9 cellular contexts compared by ENCODE assay signal in the genomic region with DNA sequence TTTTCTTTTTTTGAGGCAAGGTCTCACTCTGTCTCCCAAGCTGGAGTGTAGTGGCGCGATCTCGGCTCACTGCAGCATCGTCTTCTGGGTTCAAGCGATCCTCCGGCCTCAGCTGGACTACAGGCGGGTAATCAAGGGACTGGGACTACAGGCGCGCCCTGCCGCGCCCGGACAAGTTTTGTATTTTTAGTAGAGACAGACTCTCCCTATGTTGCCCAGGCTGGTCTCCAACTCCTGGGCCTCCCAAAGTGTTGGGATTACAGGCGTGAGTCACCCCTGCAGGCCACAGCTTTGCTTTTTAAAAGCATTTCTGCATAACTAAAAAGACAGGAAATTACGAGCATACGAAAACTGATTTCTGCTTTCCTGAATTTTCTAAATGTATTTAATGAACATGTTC. TPM values are rescaled to one million over a fixed set of nuclear protein-coding genes. Genes with fewer than 3 reads are reported as not detected.
DNase-seq lines count a peak whose midpoint lies in the region; ATAC-seq and TF ChIP-seq lines count a peak whose summit lies in the region.
"Had no signal": no experiment of that assay in that cellular context is flagged by ENCODE, and none has a peak within 500 bp of the region (broad histone marks: within the 10 kb centered on the region; RNA-seq: fewer than 3 reads in every experiment).

No MANE protein-coding gene starts in this region.

- H3K4me1 ChIP-seq in upper lobe of right lung = peaks cover 22% of the 10 kb centered on the region

- H3K27me3 ChIP-seq in upper lobe of right lung = no peaks in the 10 kb centered on the region
- H3K27me3 ChIP-seq: neutrophil had no signal

- no peaks in the 10 kb centered on the region for H3K9me3 ChIP-seq in upper lobe of right lung
- H3K9me3 ChIP-seq: neutrophil had no signal

- no peaks in the 10 kb centered on the region for H3K36me3 ChIP-seq in upper lobe of right lung
- H3K36me3 ChIP-seq: neutrophil had no signal

- intact Hi-C loops in upper lobe of right lung (cut with DNase I) = no loop called here

- DNase-seq in activated naive CD4-positive, alpha-beta T cell (lab: John Stamatoyannopoulos, UW) = no peak
- no peak for DNase-seq in activated naive CD8-positive, alpha-beta T cell treated with anti-CD3 and anti-CD28 coated beads, Interleukin-2, amount 10 ng/mL, durations not matched to agents 7 days and 5 days
- DNase-seq in immature natural killer cell (no peak), upper lobe of right lung (no peak), NCI-H1694 (lab: John Stamatoyannopoulos, UW) (no peak), NCI-H82 (lab: John Stamatoyannopoulos, UW) (no peak), D341Med (ENCODE audit: low spot score) (no peak)

- ATAC-seq in activated naive CD8-positive, alpha-beta T cell treated with anti-CD3 and anti-CD28 coated beads, Interleukin-2, amount 10 ng/mL, durations not matched to agents 7 days and 5 days (ENCODE audit: low read depth) = no peak
- ATAC-seq in upper lobe of right lung = no peak

- TF ChIP-seq CTCF in upper lobe of right lung (IDR thresholded peaks at IDR 0.05) = no peak

- peaks cover 20% of the 10 kb centered on the region for H3K4me1 Mint-ChIP-seq in activated naive CD4-positive, alpha-beta T cell treated with anti-CD3 and anti-CD28 coated beads, Interleukin-2, amount 50 U/mL, for 24 hours
- peaks cover 8% of the 10 kb centered on the region for H3K4me1 Mint-ChIP-seq in activated naive CD8-positive, alpha-beta T cell treated with anti-CD3 and anti-CD28 coated beads, Interleukin-2, amount 10 ng/mL, durations not matched to agents 7 days and 5 days
- H3K4me1 Mint-ChIP-seq in immature natural killer cell = peaks cover 10 to 15% of the 10 kb centered on the region in 2 donors

- H3K27me3 Mint-ChIP-seq in activated naive CD4-positive, alpha-beta T cell treated with anti-CD3 and anti-CD28 coated beads, Interleukin-2, amount 50 U/mL, for 24 hours = peaks cover 4% of the 10 kb centered on the region
- H3K27me3 Mint-ChIP-seq in activated naive CD8-positive, alpha-beta T cell treated with anti-CD3 and anti-CD28 coated beads, Interleukin-2, amount 10 ng/mL, durations not matched to agents 7 days and 5 days = peaks cover 37% of the 10 kb centered on the region
- peaks cover 2 to 38% (median 3%) of the 10 kb centered on the region in 3 donors for H3K27me3 Mint-ChIP-seq in immature natural killer cell (ENCODE audit: low read depth in 3 of 3)

- no peaks in the 10 kb centered on the region for H3K36me3 Mint-ChIP-seq in activated naive CD4-positive, alpha-beta T cell treated with anti-CD3 and anti-CD28 coated beads, Interleukin-2, amount 50 U/mL, for 24 hours
- H3K36me3 Mint-ChIP-seq in activated naive CD8-positive, alpha-beta T cell treated with anti-CD3 and anti-CD28 coated beads, Interleukin-2, amount 10 ng/mL, durations not matched to agents 7 days and 5 days = no peaks in the 10 kb centered on the region
- H3K36me3 Mint-ChIP-seq in immature natural killer cell = no peaks in the 10 kb centered on the region

- no peaks in the 10 kb centered on the region for H3K9me3 Mint-ChIP-seq in activated naive CD4-positive, alpha-beta T cell treated with anti-CD3 and anti-CD28 coated beads, Interleukin-2, amount 50 U/mL, for 24 hours
- no peaks in the 10 kb centered on the region for H3K9me3 Mint-ChIP-seq in activated naive CD8-positive, alpha-beta T cell treated with anti-CD3 and anti-CD28 coated beads, Interleukin-2, amount 10 ng/mL, durations not matched to agents 7 days and 5 days
- H3K9me3 Mint-ChIP-seq in immature natural killer cell = peaks cover 0 to 3% (median 0%) of the 10 kb centered on the region in 6 donors

- H3K27ac ChIP-seq in upper lobe of right lung = no peak overlapping the region

- H3K4me3 Mint-ChIP-seq in activated naive CD4-positive, alpha-beta T cell treated with anti-CD3 and anti-CD28 coated beads, Interleukin-2, amount 50 U/mL, for 24 hours = peak overlapping the region; percentile 85
- H3K4me3 Mint-ChIP-seq in activated naive CD8-positive, alpha-beta T cell treated with anti-CD3 and anti-CD28 coated beads, Interleukin-2, amount 10 ng/mL, durations not matched to agents 7 days and 5 days = peak overlapping the region; percentile 87
- peak overlapping the region; percentile 79 to 86 (median 81) for H3K4me3 Mint-ChIP-seq in immature natural killer cell

- POLR2A ChIA-PET in activated naive CD8-positive, alpha-beta T cell treated with anti-CD3 and anti-CD28 coated beads, Interleukin-2, amount 10 ng/mL, durations not matched to agents 7 days and 5 days (lab: Charles Lee) = interaction anchor here (1.3 kb wide), 1 partner anchor 28 kb away, joined by 5 read pairs; a partner anchor contains a TSS

- H3K27ac Mint-ChIP-seq in activated naive CD4-positive, alpha-beta T cell treated with anti-CD3 and anti-CD28 coated beads, Interleukin-2, amount 50 U/mL, for 24 hours = no peak overlapping the region
- H3K27ac Mint-ChIP-seq in activated naive CD8-positive, alpha-beta T cell treated with anti-CD3 and anti-CD28 coated beads, Interleukin-2, amount 10 ng/mL, durations not matched to agents 7 days and 5 days = no peak overlapping the region
- H3K27ac Mint-ChIP-seq in immature natural killer cell = no peak overlapping the region

- peak overlapping the region; percentile 91 for H3K4me3 ChIP-seq in upper lobe of right lung

RNA-seq across cellular contexts. Expression of a gene that starts 0.9 kb away (rescaled TPM):
- 1 to 10 TPM; 1.0 to 1.2 TPM for total RNA-seq in activated naive CD8-positive, alpha-beta T cell treated with anti-CD3 and anti-CD28 coated beads, Interleukin-2, amount 10 ng/mL, durations not matched to agents 7 days and 5 days
- 1 to 10 TPM in 1 of 3 donors, under 1 TPM in 1, not detected in 1; 0.25 to 2.1 TPM for polyA plus RNA-seq in immature natural killer cell
- 42.0 TPM for total RNA-seq in upper lobe of right lung

RNA-seq across cellular contexts. Expression of a gene that starts 28.0 kb away (rescaled TPM):
- total RNA-seq in activated naive CD8-positive, alpha-beta T cell treated with anti-CD3 and anti-CD28 coated beads, Interleukin-2, amount 10 ng/mL, durations not matched to agents 7 days and 5 days = 10 to 100 TPM; 14.1 to 14.7 TPM
- polyA plus RNA-seq in immature natural killer cell = 10 to 100 TPM in 2 of 3 donors, 1 to 10 TPM in 1; 9.3 to 12.9 (median 11.1) TPM
- 31.2 TPM for total RNA-seq in upper lobe of right lung

Comparison
In these comparisons a context has a peak if more than half of its experiments do, and no peak if none do; other contexts are left out.
1. RNA of a gene that starts 0.9 kb away (total RNA-seq): 42.0 TPM in upper lobe of right lung (single experiment); 1.0 to 1.2 TPM in activated naive CD8-positive, alpha-beta T cell treated with anti-CD3 and anti-CD28 coated beads, Interleukin-2, amount 10 ng/mL, durations not matched to agents 7 days and 5 days; every median in the first group is over 10 times any median in the second.
2. Peak in every context shown above with its lines, with median percentiles within 50 percentile points of each other: H3K4me3 Mint-ChIP-seq.